8 cellular contexts compared by ENCODE assay signal in the genomic region with DNA sequence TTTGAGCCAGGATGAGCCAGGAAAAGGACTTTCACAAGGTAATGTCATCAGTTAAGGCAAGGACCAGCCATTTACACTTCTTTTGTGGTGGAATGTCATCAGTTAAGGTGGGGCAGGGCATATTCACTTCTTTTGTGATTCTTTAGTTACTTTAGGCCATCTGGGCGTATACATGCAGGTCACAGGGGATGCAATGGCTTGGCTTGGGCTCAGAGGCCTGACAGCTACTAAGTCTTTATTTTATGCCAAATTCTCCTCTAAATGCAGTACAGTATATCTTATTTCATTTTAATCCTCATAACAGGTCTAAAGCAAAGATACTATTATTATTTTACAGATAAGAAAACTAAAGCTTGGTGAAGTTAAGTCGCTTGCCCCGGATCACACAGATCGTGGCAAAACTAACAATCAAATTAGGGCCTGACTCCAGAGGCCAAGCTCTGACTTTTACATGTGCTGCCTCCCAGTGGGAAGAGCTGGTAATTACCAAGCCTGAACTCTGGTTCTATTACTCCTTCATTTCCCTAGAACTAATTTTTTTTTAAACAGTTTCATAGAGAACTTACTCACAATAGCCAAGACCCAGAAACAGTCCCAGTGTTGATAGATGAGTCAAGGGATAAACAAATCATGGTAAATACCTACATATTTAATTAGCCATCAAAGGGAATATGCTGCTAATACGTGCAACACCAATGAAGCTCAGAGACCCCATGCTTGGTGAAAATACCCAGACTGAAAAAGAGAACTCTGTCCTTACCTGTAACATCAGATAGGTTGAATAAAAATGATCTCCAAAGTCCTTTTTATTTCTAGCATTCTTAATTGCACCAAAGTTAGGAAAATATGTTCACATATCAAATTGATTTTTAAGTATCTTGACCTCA. TPM values are rescaled to one million over a fixed set of nuclear protein-coding genes. Genes with fewer than 3 reads are reported as not detected.
DNase-seq lines count a peak whose midpoint lies in the region; ATAC-seq, FAIRE-seq and TF ChIP-seq lines count a peak whose summit lies in the region.

No MANE protein-coding gene starts in this region.

- no peaks in the 10 kb centered on the region for H3K4me1 Mint-ChIP-seq in T-helper 2 cell treated with Interferon-gamma antibody and Interleukin-4, amounts not matched to agents 5 μg/mL and 100 μg/mL, for 36 hours (ENCODE audit: low read depth)

- FAIRE-seq in bronchial epithelial cell (lab: Jason Lieb, UNC): no peak

- no peaks in the 10 kb centered on the region for H3K36me3 Mint-ChIP-seq in T-helper 2 cell treated with Interferon-gamma antibody and Interleukin-4, amounts not matched to agents 5 μg/mL and 100 μg/mL, for 36 hours (ENCODE audit: low read depth)

- no peak overlapping the region for H3K4me3 Mint-ChIP-seq in T-helper 2 cell treated with Interferon-gamma antibody and Interleukin-4, amounts not matched to agents 5 μg/mL and 100 μg/mL, for 36 hours

- peak; percentile 72 for TF ChIP-seq CTCF in bronchial epithelial cell (IDR thresholded peaks at IDR 0.05; ENCODE audit: insufficient read depth, low read length, severe bottlenecking)

- peaks cover 3% of the 10 kb centered on the region for H3K27me3 Mint-ChIP-seq in T-helper 2 cell treated with Interferon-gamma antibody and Interleukin-4, amounts not matched to agents 5 μg/mL and 100 μg/mL, for 36 hours (ENCODE audit: low read depth)

- H3K27ac Mint-ChIP-seq in T-helper 2 cell treated with Interferon-gamma antibody and Interleukin-4, amounts not matched to agents 5 μg/mL and 100 μg/mL, for 36 hours: no peak overlapping the region

- H3K9me3 Mint-ChIP-seq in T-helper 2 cell treated with Interferon-gamma antibody and Interleukin-4, amounts not matched to agents 5 μg/mL and 100 μg/mL, for 36 hours: no peaks in the 10 kb centered on the region

- DNase-seq in NCI-H146 (lab: John Stamatoyannopoulos, UW) (peak; percentile 20), NCI-H146 treated with DMSO at 0.1 percent for 48 hours (lab: John Stamatoyannopoulos, UW; ENCODE audit: unreplicated experiment) (no peak), bronchial epithelial cell (ENCODE audit: low read depth) (peak; percentile 66), left kidney (ENCODE audit: low read depth, low spot score) (peak; percentile 80)
- peak; percentile 46 for DNase-seq in Jurkat, Clone E6-1 (ENCODE audit: low read depth, low spot score)
- peak; percentile 45 for DNase-seq in T-helper 2 cell treated with Interferon-gamma antibody and Interleukin-4, amounts not matched to agents 5 μg/mL and 100 μg/mL, for 36 hours (ENCODE audit: low spot score)
- peak; percentile 26 to 46 for DNase-seq in stimulated activated CD8-positive, alpha-beta memory T cell treated with anti-CD3 and anti-CD28 coated beads, Interleukin-2, amount 100 ng/mL, for 48 hours (ENCODE audit: low read depth in 2 of 2)

- H3K36me3 ChIP-seq in bronchial epithelial cell (ENCODE audit: control insufficient read depth, insufficient read depth, low read length): no peaks in the 10 kb centered on the region

- ATAC-seq in GM21619 (IDR thresholded peaks at IDR 0.05; ENCODE audit: unreplicated experiment): peak; percentile 93

- H3K4me3 ChIP-seq in Jurkat, Clone E6-1 (ENCODE audit: low read length): no peak overlapping the region
- no peak overlapping the region for H3K4me3 ChIP-seq in bronchial epithelial cell (ENCODE audit: low read depth, low read length)

- no peaks in the 10 kb centered on the region for H3K27me3 ChIP-seq in bronchial epithelial cell (ENCODE audit: control insufficient read depth, insufficient read depth, low read length)

RNA-seq across cellular contexts. Expression of a gene that starts 35.4 kb away (rescaled TPM):
- 3.3 TPM for polyA plus RNA-seq in Jurkat, Clone E6-1 (2012; ENCODE audit: insufficient read depth, insufficient read length)
- 3.2 and 3.7 TPM in 2 replicates for total RNA-seq in bronchial epithelial cell

RNA-seq across cellular contexts. Expression of a gene that starts 55.5 kb away (rescaled TPM):
- polyA plus RNA-seq in Jurkat, Clone E6-1 (2012; ENCODE audit: insufficient read depth, insufficient read length): 233 TPM
- total RNA-seq in bronchial epithelial cell: 40.6 and 62.1 TPM in 2 replicates

RNA-seq across cellular contexts. Expression of a gene that starts 55.8 kb away (rescaled TPM):
- polyA plus RNA-seq in Jurkat, Clone E6-1 (2012; ENCODE audit: insufficient read depth, insufficient read length): 81.8 TPM
- total RNA-seq in bronchial epithelial cell: 62.6 and 63.2 TPM in 2 replicates
